In the genomic region with DNA sequence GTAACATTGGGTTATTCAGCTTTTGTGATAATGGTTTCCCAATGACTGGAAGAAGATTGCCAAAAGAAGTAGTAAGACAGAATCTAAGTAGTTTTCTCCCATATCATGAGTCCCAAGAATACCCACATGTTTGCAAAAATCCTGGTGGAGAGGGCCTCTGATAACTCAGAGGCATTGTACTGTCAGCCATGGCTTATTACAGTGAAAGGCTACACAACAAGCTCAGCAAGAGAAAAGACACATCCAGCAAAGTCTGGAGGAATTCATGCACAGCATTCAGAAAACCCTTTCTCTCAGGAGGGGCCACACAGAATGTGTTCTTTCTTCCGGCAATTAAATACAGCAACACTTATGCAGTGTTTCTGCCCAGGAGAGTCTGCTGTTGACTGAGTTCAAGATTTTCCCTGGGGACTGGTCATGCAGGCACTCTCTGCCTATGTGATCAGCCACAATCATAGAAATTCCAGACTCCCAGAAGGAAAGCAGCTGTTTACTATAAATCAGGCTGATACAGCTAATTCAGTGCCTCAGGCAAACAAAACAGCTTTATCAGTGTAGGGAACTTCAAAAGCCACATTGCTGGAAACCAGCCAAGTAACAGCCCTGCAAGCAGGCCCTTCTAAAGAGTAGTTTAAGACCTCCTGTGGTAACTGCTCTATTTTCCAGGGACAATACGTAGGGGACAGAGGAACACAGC, we compare ENCODE assay signal across 9 cellular contexts.
A peak's percentile ranks its signal among the peaks of the same experiment; 100 is the strongest.
DNase-seq lines count a peak whose midpoint lies in the region; FAIRE-seq and TF ChIP-seq lines count a peak whose summit lies in the region.
"Had no signal": no experiment of that assay in that cellular context is flagged by ENCODE, and none has a peak within 500 bp of the region (broad histone marks: within the 10 kb centered on the region; RNA-seq: fewer than 3 reads in every experiment).

No MANE protein-coding gene starts in this region.

- H3K27ac ChIP-seq in ascending aorta = no peak overlapping the region

- CTCF ChIA-PET in activated CD4-positive, alpha-beta T cell treated with anti-CD3 and anti-CD28 coated beads, Interleukin-2, amount 10 ng/mL, durations not matched to agents 7 days and 5 days (lab: Charles Lee) = no interaction called here

- POLR2A ChIA-PET in activated CD4-positive, alpha-beta T cell treated with anti-CD3 and anti-CD28 coated beads, Interleukin-2, amount 10 ng/mL, durations not matched to agents 7 days and 5 days (lab: Charles Lee) = no interaction called here

- no peaks in the 10 kb centered on the region for H3K9me3 ChIP-seq in ascending aorta

- no peak for FAIRE-seq in HTR-8/SVneo (lab: Jason Lieb, UNC)
- peak; percentile 99 for FAIRE-seq in endometrium (lab: Jason Lieb, UNC)

- H3K4me1 Mint-ChIP-seq in activated CD4-positive, alpha-beta T cell treated with anti-CD3 and anti-CD28 coated beads, Interleukin-2, amount 10 ng/mL, durations not matched to agents 7 days and 5 days = no peaks in the 10 kb centered on the region
- H3K4me1 Mint-ChIP-seq in immature natural killer cell = no peaks in the 10 kb centered on the region

- no peaks in the 10 kb centered on the region for H3K27me3 Mint-ChIP-seq in activated CD4-positive, alpha-beta T cell treated with anti-CD3 and anti-CD28 coated beads, Interleukin-2, amount 10 ng/mL, durations not matched to agents 7 days and 5 days
- H3K27me3 Mint-ChIP-seq in immature natural killer cell (ENCODE audit: low read depth in 3 of 3) = no peaks in the 10 kb centered on the region

- intact Hi-C loops in ascending aorta (cut with DNase I) = no loop called here
- intact Hi-C loops in posterior vena cava (cut with DNase I) = no loop called here

- no peak overlapping the region for H3K4me3 ChIP-seq in ascending aorta

- H3K27ac Mint-ChIP-seq in activated CD4-positive, alpha-beta T cell treated with anti-CD3 and anti-CD28 coated beads, Interleukin-2, amount 10 ng/mL, durations not matched to agents 7 days and 5 days = no peak overlapping the region
- no peak overlapping the region for H3K27ac Mint-ChIP-seq in immature natural killer cell

- DNase-seq in HTR-8/SVneo (ENCODE audit: insufficient read length, low spot score) = peak; percentile 11
- DNase-seq in NCI-H524 (lab: John Stamatoyannopoulos, UW) = peak; percentile 70 to 90
- DNase-seq in renal cortical epithelial cell (ENCODE audit: low read depth) = peak; percentile 77
- no peak for DNase-seq in activated CD4-positive, alpha-beta T cell treated with anti-CD3 and anti-CD28 coated beads, Interleukin-2, amount 10 ng/mL, durations not matched to agents 7 days and 5 days
- no peak for DNase-seq in ascending aorta (ENCODE audit: low spot score in 2 of 2)
- no peak for DNase-seq in posterior vena cava (ENCODE audit: low spot score)
- no peak for DNase-seq in immature natural killer cell
- DNase-seq: MV-4-11 had no signal

- no peaks in the 10 kb centered on the region for H3K27me3 ChIP-seq in ascending aorta

- H3K36me3 ChIP-seq in ascending aorta = no peaks in the 10 kb centered on the region

- H3K9me3 Mint-ChIP-seq in activated CD4-positive, alpha-beta T cell treated with anti-CD3 and anti-CD28 coated beads, Interleukin-2, amount 10 ng/mL, durations not matched to agents 7 days and 5 days = peaks cover 3% of the 10 kb centered on the region
- peaks cover 0 to 14% (median 5%) of the 10 kb centered on the region in 6 donors for H3K9me3 Mint-ChIP-seq in immature natural killer cell

- H3K4me1 ChIP-seq in ascending aorta = no peaks in the 10 kb centered on the region

- H3K36me3 Mint-ChIP-seq in activated CD4-positive, alpha-beta T cell treated with anti-CD3 and anti-CD28 coated beads, Interleukin-2, amount 10 ng/mL, durations not matched to agents 7 days and 5 days (ENCODE audit: low read depth) = no peaks in the 10 kb centered on the region
- H3K36me3 Mint-ChIP-seq in immature natural killer cell = no peaks in the 10 kb centered on the region

- no peak overlapping the region for H3K4me3 Mint-ChIP-seq in activated CD4-positive, alpha-beta T cell treated with anti-CD3 and anti-CD28 coated beads, Interleukin-2, amount 10 ng/mL, durations not matched to agents 7 days and 5 days
- H3K4me3 Mint-ChIP-seq in immature natural killer cell = no peak overlapping the region

- TF ChIP-seq CTCF in ascending aorta (IDR thresholded peaks at IDR 0.05) = no peak

Comparison
In these comparisons a context has a peak if more than half of its experiments do, and no peak if none do; other contexts are left out.
1. DNase-seq: peak in HTR-8/SVneo (single experiment), NCI-H524 (2 of 2) and renal cortical epithelial cell (single experiment); none in activated CD4-positive, alpha-beta T cell treated with anti-CD3 and anti-CD28 coated beads, Interleukin-2, amount 10 ng/mL, durations not matched to agents 7 days and 5 days (single experiment), ascending aorta (0 of 2), posterior vena cava (single experiment) and immature natural killer cell (0 of 3).